In the genomic region with DNA sequence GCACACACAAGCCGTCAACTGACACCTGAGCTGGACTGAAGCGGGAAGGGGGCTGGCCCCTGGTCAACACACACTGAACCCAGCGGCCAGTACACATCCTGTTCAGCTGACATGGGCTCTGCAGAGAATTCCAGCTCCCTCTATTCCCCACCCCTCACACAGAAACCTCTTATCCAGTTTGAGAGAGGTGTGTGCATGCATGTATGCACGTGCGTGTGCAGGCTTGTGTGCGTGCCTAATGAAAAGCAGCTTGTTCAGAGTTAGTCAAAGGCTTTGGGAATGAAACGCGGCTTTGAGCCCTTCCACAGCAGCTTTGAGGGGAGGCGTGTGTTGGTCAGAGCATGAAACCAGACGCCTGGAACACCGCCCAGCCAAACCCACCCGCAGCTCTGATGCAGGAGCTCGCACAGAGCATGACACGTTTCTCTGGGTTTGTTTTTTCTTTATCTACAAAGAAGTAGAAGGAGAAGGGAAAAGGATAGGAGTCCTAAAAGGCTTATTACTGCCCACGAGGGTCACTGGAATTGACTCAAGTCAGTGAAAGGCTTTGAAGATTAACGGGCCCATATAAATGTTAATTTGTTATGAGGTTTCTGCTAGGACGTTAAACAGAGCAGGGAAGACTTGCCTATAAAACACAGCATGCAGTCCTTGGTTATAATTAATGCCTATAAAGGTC, we compare ENCODE assay signal across 1 cellular context.
A peak's percentile ranks its signal among the peaks of the same experiment; 100 is the strongest.
TF ChIP-seq lines count a peak whose summit lies in the region.

No MANE protein-coding gene starts in this region.

TF ChIP-seq in IMR-90, 13 proteins besides CTCF, POLR2A, EP300 and RAD21 (continued from another document):
- TF ChIP-seq, protein P1, sequence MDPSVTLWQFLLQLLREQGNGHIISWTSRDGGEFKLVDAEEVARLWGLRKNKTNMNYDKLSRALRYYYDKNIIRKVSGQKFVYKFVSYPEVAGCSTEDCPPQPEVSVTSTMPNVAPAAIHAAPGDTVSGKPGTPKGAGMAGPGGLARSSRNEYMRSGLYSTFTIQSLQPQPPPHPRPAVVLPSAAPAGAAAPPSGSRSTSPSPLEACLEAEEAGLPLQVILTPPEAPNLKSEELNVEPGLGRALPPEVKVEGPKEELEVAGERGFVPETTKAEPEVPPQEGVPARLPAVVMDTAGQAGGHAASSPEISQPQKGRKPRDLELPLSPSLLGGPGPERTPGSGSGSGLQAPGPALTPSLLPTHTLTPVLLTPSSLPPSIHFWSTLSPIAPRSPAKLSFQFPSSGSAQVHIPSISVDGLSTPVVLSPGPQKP (IDR thresholded peaks at IDR 0.05; ENCODE audit: borderline replicate concordance, low read depth, low read length) = no peak
- TF ChIP-seq SMC3 (IDR thresholded peaks at IDR 0.05; ENCODE audit: low read depth, low read length) (0 out of 2 replicates have a peak, but pooled peaks have one; percentile 15), RCOR1 (IDR thresholded peaks at IDR 0.05; ENCODE audit: insufficient replicate concordance, low read length) (no peak), MXI1 (IDR thresholded peaks at IDR 0.05; ENCODE audit: borderline replicate concordance, low read depth, low read length) (0 out of 2 replicates have a peak, but pooled peaks have one; percentile 48), MAZ (IDR thresholded peaks at IDR 0.05; ENCODE audit: borderline replicate concordance, low read depth, low read length) (no peak), MAFK (IDR thresholded peaks at IDR 0.05; ENCODE audit: low read depth, low read length) (no peak), CHD1 (IDR thresholded peaks at IDR 0.05; ENCODE audit: low read depth, low read length) (no peak), FOS (IDR thresholded peaks at IDR 0.05; ENCODE audit: low read depth, low read length) (0 out of 2 replicates have a peak, but pooled peaks have one; percentile 12), CEBPB (IDR thresholded peaks at IDR 0.05; ENCODE audit: low read depth, low read length) (no peak), NFE2L2 (IDR thresholded peaks at IDR 0.05; ENCODE audit: low read depth, low read length) (no peak), BHLHE40 (IDR thresholded peaks at IDR 0.05; ENCODE audit: low read depth, low read length) (peak; percentile 97)
- TF ChIP-seq, protein P2, sequence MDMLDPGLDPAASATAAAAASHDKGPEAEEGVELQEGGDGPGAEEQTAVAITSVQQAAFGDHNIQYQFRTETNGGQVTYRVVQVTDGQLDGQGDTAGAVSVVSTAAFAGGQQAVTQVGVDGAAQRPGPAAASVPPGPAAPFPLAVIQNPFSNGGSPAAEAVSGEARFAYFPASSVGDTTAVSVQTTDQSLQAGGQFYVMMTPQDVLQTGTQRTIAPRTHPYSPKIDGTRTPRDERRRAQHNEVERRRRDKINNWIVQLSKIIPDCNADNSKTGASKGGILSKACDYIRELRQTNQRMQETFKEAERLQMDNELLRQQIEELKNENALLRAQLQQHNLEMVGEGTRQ (IDR thresholded peaks at IDR 0.05; ENCODE audit: low read depth, low read length) = no peak
